ENCODE assay signal across 1 cellular context in the genomic region with DNA sequence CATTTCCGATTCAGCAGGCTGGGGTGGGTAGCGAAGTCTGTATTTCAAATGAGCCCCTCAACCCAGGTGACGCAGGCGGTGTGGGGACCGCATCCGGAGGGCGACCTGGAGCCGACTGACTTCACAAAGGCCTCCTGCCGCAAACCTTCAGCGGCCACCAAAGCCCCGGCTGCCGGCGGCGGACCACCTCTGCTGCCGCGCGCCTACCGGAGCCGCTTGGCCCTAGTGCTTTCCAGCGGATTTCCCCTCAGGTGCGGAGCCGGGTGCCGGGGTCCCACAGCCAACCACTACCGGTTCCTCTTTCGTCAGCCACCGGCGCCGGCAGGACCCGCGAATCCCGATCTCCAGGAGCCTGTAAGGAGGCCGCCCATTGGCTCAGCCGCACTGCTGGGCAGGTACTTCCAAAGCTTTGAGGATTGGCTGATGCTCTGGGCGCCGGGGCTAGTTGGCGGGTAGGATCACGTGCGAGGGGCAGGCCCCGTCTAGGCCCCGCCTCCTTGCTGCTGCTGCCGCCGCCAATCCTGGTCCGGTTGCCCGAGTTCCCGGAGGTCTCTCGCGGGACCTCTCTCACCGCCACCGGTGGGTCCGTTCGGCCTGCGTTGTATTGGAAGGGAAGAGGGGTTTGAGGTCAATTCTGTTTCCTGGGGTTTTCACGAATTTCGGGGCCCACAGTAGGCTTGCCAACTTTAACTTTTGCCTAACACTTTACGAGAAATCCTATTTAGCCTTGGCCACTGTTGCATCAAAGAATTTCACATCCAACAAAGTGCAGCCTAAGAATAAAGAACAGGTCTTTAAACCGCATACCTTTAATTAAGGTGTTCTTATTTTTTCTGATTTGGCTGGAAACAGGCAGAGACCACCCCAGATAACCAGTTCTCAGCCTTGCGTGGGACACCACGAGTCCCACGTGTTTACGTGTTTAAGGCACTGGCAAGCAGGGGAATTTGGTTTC.
A peak's percentile ranks its signal among the peaks of the same experiment; 100 is the strongest.
TF ChIP-seq lines count a peak whose summit lies in the region.

A gene (plus strand): TSS at position 494 of the 955 bp plus-strand sequence. CDS start 5,732 bp downstream, outside the sequence.

TF ChIP-seq in IMR-90, 13 proteins besides CTCF, POLR2A, EP300 and RAD21:
- TF ChIP-seq MAZ (IDR thresholded peaks at IDR 0.05; ENCODE audit: borderline replicate concordance, low read depth, low read length) = no peak
- no peak for TF ChIP-seq MAFK (IDR thresholded peaks at IDR 0.05; ENCODE audit: low read depth, low read length)
- TF ChIP-seq, protein P1, sequence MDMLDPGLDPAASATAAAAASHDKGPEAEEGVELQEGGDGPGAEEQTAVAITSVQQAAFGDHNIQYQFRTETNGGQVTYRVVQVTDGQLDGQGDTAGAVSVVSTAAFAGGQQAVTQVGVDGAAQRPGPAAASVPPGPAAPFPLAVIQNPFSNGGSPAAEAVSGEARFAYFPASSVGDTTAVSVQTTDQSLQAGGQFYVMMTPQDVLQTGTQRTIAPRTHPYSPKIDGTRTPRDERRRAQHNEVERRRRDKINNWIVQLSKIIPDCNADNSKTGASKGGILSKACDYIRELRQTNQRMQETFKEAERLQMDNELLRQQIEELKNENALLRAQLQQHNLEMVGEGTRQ (IDR thresholded peaks at IDR 0.05; ENCODE audit: low read depth, low read length) = peak; percentile 77
- no peak for TF ChIP-seq RFX5 (IDR thresholded peaks at IDR 0.05; ENCODE audit: low read depth, low read length)
- no peak for TF ChIP-seq CHD1 (IDR thresholded peaks at IDR 0.05; ENCODE audit: low read depth, low read length)
- peak; percentile 76 for TF ChIP-seq BHLHE40 (IDR thresholded peaks at IDR 0.05; ENCODE audit: low read depth, low read length)
- TF ChIP-seq FOS (IDR thresholded peaks at IDR 0.05; ENCODE audit: low read depth, low read length) = no peak
- no peak for TF ChIP-seq CEBPB (IDR thresholded peaks at IDR 0.05; ENCODE audit: low read depth, low read length)
- TF ChIP-seq, protein P2, sequence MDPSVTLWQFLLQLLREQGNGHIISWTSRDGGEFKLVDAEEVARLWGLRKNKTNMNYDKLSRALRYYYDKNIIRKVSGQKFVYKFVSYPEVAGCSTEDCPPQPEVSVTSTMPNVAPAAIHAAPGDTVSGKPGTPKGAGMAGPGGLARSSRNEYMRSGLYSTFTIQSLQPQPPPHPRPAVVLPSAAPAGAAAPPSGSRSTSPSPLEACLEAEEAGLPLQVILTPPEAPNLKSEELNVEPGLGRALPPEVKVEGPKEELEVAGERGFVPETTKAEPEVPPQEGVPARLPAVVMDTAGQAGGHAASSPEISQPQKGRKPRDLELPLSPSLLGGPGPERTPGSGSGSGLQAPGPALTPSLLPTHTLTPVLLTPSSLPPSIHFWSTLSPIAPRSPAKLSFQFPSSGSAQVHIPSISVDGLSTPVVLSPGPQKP (IDR thresholded peaks at IDR 0.05; ENCODE audit: borderline replicate concordance, low read depth, low read length) = no peak
TF ChIP-seq in IMR-90: peak in this region for 2.
